In the genomic region with DNA sequence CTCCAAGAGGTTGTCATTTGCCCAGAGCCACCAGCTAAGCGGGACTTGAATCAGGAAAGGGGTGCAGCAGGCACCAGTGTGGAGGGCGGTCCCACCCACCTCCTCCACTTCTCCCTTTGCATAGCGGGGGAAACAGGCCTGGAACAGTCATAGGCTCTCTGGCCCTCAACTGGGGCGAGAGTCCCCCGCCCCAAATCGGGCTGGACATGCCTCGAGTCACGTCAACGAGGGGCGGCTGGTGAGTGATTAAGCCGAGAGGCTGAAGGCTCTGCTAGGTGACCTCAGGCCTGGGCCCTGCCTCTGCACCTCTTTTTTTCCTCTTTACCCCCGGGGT, we compare ENCODE assay signal across 8 cellular contexts. TPM values are rescaled to one million over a fixed set of nuclear protein-coding genes. Genes with fewer than 3 reads are reported as not detected.
DNase-seq lines count a peak whose midpoint lies in the region; ATAC-seq and TF ChIP-seq lines count a peak whose summit lies in the region.

No MANE protein-coding gene starts in this region.

- H2BK5ac ChIP-seq in trophoblast cell (ENCODE audit: low read depth, low read length, poor library complexity) = no peak overlapping the region

- H2BK12ac ChIP-seq in trophoblast cell (ENCODE audit: low read length) = no peak overlapping the region

- H4K12ac ChIP-seq in trophoblast cell (ENCODE audit: low read depth, low read length) = no peak overlapping the region

- H3K36me3 Mint-ChIP-seq in activated CD4-positive, alpha-beta T cell treated with anti-CD3 and anti-CD28 coated beads, Interleukin-2, amount 10 ng/mL, durations not matched to agents 7 days and 5 days (ENCODE audit: low read depth) = peaks cover 41% of the 10 kb centered on the region
- peaks cover 26% of the 10 kb centered on the region for H3K36me3 Mint-ChIP-seq in T-cell

- peaks cover 43% of the 10 kb centered on the region for H3K4me1 Mint-ChIP-seq in activated CD4-positive, alpha-beta T cell treated with anti-CD3 and anti-CD28 coated beads, Interleukin-2, amount 10 ng/mL, durations not matched to agents 7 days and 5 days
- peaks cover 39 to 45% (median 39%) of the 10 kb centered on the region in 3 donors for H3K4me1 Mint-ChIP-seq in T-cell

- no peak overlapping the region for H2AK5ac ChIP-seq in trophoblast cell (ENCODE audit: low read length)

- no peaks in the 10 kb centered on the region for H3K27me3 ChIP-seq in trophoblast cell (ENCODE audit: insufficient read depth, low read length)

- no peaks in the 10 kb centered on the region for H3K9me3 Mint-ChIP-seq in activated CD4-positive, alpha-beta T cell treated with anti-CD3 and anti-CD28 coated beads, Interleukin-2, amount 10 ng/mL, durations not matched to agents 7 days and 5 days
- H3K9me3 Mint-ChIP-seq in T-cell = no peaks in the 10 kb centered on the region

- H2AFZ ChIP-seq in trophoblast cell (ENCODE audit: insufficient read depth, low read length, poor library complexity) = peak overlapping the region; percentile 85

- no peak overlapping the region for H3K9ac ChIP-seq in trophoblast cell (ENCODE audit: low read length)

- peaks cover 11 to 13% of the 10 kb centered on the region in 2 experiments for H3K4me1 ChIP-seq in trophoblast cell (ENCODE audit: control insufficient read depth in 1 of 2, insufficient read depth in 2 of 2, low read length in 2 of 2)

- no peaks in the 10 kb centered on the region for H3K79me2 ChIP-seq in trophoblast cell (ENCODE audit: control insufficient read depth, insufficient read depth, low read length, poor library complexity)

- no peak for TF ChIP-seq CTCF in fibroblast of the aortic adventitia (IDR thresholded peaks at IDR 0.05; ENCODE audit: insufficient read depth, low read length)

- no peaks in the 10 kb centered on the region for H3K79me1 ChIP-seq in trophoblast cell (ENCODE audit: low read length)

- H3K36me3 ChIP-seq in trophoblast cell (ENCODE audit: control insufficient read depth in 1 of 2, insufficient read depth in 2 of 2, low read length in 2 of 2) = peaks cover 0 to 6% of the 10 kb centered on the region in 2 experiments

- CTCF ChIA-PET in activated CD4-positive, alpha-beta T cell treated with anti-CD3 and anti-CD28 coated beads, Interleukin-2, amount 10 ng/mL, durations not matched to agents 7 days and 5 days (lab: Charles Lee) = interaction anchor here (0.7 to 5.4 kb wide), 9 partner anchors 9 to 167 kb away, joined by 3 to 83 read pairs (median 4); partner anchors contain the start of genes CCDC124 and RPL18A
- CTCF ChIA-PET in T-cell (lab: Charles Lee) = interaction anchor here (0.9 to 1.3 kb wide), 6 partner anchors 50 to 69 kb away, joined by 3 to 6 read pairs (median 4); no protein-coding TSS in a partner anchor

- no peak overlapping the region for H3K4ac ChIP-seq in trophoblast cell (ENCODE audit: low read depth, low read length)

- H3K14ac ChIP-seq in trophoblast cell (ENCODE audit: low read length) = no peak overlapping the region

- H3K9me3 ChIP-seq in trophoblast cell (ENCODE audit: insufficient read depth, low read depth, low read length) = no peaks in the 10 kb centered on the region

- peak; percentile 33 to 43 (median 37) for ATAC-seq in T-cell (replicated peaks in 1 of 4)

- H3K23ac ChIP-seq in trophoblast cell (ENCODE audit: low read length) = no peak overlapping the region

- peak overlapping the region; percentile 89 for H3K4me2 ChIP-seq in trophoblast cell (ENCODE audit: low read length)

- no peak overlapping the region for H3K27ac ChIP-seq in trophoblast cell (ENCODE audit: low read depth, low read length)

- H3K27me3 Mint-ChIP-seq in activated CD4-positive, alpha-beta T cell treated with anti-CD3 and anti-CD28 coated beads, Interleukin-2, amount 10 ng/mL, durations not matched to agents 7 days and 5 days = no peaks in the 10 kb centered on the region
- no peaks in the 10 kb centered on the region for H3K27me3 Mint-ChIP-seq in T-cell

- H4K91ac ChIP-seq in trophoblast cell (ENCODE audit: low read depth, low read length) = no peak overlapping the region

- no peak overlapping the region for H2BK120ac ChIP-seq in trophoblast cell (ENCODE audit: insufficient read depth, low read length, poor library complexity)

- POLR2A ChIA-PET in activated CD4-positive, alpha-beta T cell treated with anti-CD3 and anti-CD28 coated beads, Interleukin-2, amount 10 ng/mL, durations not matched to agents 7 days and 5 days (lab: Charles Lee) = interaction anchor here (1.0 kb wide), 1 partner anchor 37 kb away, joined by 4 read pairs; no protein-coding TSS in a partner anchor
- POLR2A ChIA-PET in T-cell (lab: Charles Lee) = no interaction called here

- no peak overlapping the region for H4K8ac ChIP-seq in trophoblast cell (ENCODE audit: low read depth, low read length)

- no peak overlapping the region for H3K18ac ChIP-seq in trophoblast cell (ENCODE audit: low read length)

- peak overlapping the region; percentile 84 for H3K27ac Mint-ChIP-seq in activated CD4-positive, alpha-beta T cell treated with anti-CD3 and anti-CD28 coated beads, Interleukin-2, amount 10 ng/mL, durations not matched to agents 7 days and 5 days
- peak overlapping the region; percentile 87 to 94 for H3K27ac Mint-ChIP-seq in T-cell

- peak overlapping the region; percentile 74 for H3K4me3 Mint-ChIP-seq in activated CD4-positive, alpha-beta T cell treated with anti-CD3 and anti-CD28 coated beads, Interleukin-2, amount 10 ng/mL, durations not matched to agents 7 days and 5 days
- H3K4me3 Mint-ChIP-seq in T-cell = peak overlapping the region; percentile 89 to 96 (median 91)

- DNase-seq in activated CD4-positive, alpha-beta T cell treated with anti-CD3 and anti-CD28 coated beads, Interleukin-2, amount 10 ng/mL, durations not matched to agents 7 days and 5 days = no peak
- no peak for DNase-seq in activated CD4-positive, alpha-beta T cell treated with anti-CD3 and anti-CD28 coated beads for 48 hours
- DNase-seq in T-cell (peak in 3 of 34 experiments; percentile 28 to 60 (median 45)), fibroblast of the aortic adventitia (ENCODE audit: low read depth) (no peak), trophoblast cell (peak in 1 of 2 donors; percentile 40), ecto neural progenitor cell (ENCODE audit: low spot score) (no peak), NCI-H2171 (lab: John Stamatoyannopoulos, UW) (no peak)
- no peak for DNase-seq in central memory CD4-positive, alpha-beta T cell

- H3K4me3 ChIP-seq in fibroblast of the aortic adventitia (ENCODE audit: low read depth, low read length) (peak overlapping the region; percentile 56), trophoblast cell (ENCODE audit: low read depth, low read length) (peak overlapping the region; percentile 50)

- no CpG with 5 or more reads among the region's 12 CpGs for WGBS in trophoblast cell (ENCODE audit: extremely low coverage, insufficient coverage, insufficient read length)

RNA-seq across cellular contexts. Expression of gene ARRDC2, which starts 0.4 kb away (rescaled TPM):
- total RNA-seq in activated CD4-positive, alpha-beta T cell treated with anti-CD3 and anti-CD28 coated beads, Interleukin-2, amount 10 ng/mL, durations not matched to agents 7 days and 5 days = 10 to 100 TPM; 40.1 to 51.1 TPM
- 100 to 1,000 TPM; 163 to 195 (median 188) TPM for total RNA-seq in T-cell
- 4.2 and 8.0 TPM in 2 replicates for total RNA-seq in fibroblast of the aortic adventitia (ENCODE audit: low replicate concordance)
- 1.5 TPM in 2 replicates for polyA plus RNA-seq in trophoblast cell (2013)

RNA-seq across cellular contexts. Expression of gene KCNN1, which starts 40.7 kb away (rescaled TPM):
- not detected for total RNA-seq in activated CD4-positive, alpha-beta T cell treated with anti-CD3 and anti-CD28 coated beads, Interleukin-2, amount 10 ng/mL, durations not matched to agents 7 days and 5 days
- total RNA-seq in T-cell (not detected), fibroblast of the aortic adventitia (ENCODE audit: low replicate concordance) (0.25 TPM in 1 of 2 replicates, not detected in the other)
- 0.31 and 0.48 TPM in 2 replicates for polyA plus RNA-seq in trophoblast cell (2013)
